ENCODE assay signal across 34 cellular contexts in the genomic region with DNA sequence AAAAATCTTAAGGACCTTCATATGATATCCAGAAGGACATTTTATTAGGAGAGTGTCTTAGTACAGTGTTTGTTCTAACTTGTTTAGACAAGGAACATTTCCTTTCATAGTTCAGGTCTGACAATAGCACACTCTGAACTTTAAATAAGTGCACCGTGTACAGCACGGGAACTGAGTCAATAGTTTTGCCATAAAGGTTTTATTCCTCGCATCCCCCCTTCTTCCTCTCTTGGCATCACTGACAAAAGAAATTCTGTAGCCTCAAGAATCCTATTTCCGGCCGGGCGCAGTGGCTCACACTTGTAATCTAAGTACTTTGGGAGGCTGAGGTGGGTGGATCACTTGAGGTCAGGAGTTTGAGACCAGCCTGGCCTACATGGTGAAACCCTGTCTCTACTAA. TPM values are rescaled to one million over a fixed set of nuclear protein-coding genes. Genes with fewer than 3 reads are reported as not detected.
DNase-seq lines count a peak whose midpoint lies in the region; ATAC-seq, FAIRE-seq and TF ChIP-seq lines count a peak whose summit lies in the region.
"Had no signal": no experiment of that assay in that cellular context is flagged by ENCODE, and none has a peak within 500 bp of the region (broad histone marks: within the 10 kb centered on the region; RNA-seq: fewer than 3 reads in every experiment).

No MANE protein-coding gene starts in this region.

- no peaks in the 10 kb centered on the region for H3K4me1 Mint-ChIP-seq in activated CD8-positive, alpha-beta memory T cell treated with anti-CD3 and anti-CD28 coated beads, Interleukin-2, amount 10 ng/mL, durations not matched to agents 7 days and 5 days
- H3K4me1 Mint-ChIP-seq: activated CD4-positive, alpha-beta T cell treated with anti-CD3 and anti-CD28 coated beads, Interleukin-2, amount 10 ng/mL, durations not matched to agents 7 days and 5 days; CD8-positive, alpha-beta memory T cell; stimulated activated naive CD8-positive, alpha-beta T cell treated with anti-CD3 and anti-CD28 coated beads, Interleukin-15, amount 100 ng/mL, for 72 hours had no signal

- H3K4me3 Mint-ChIP-seq in activated CD8-positive, alpha-beta memory T cell treated with anti-CD3 and anti-CD28 coated beads, Interleukin-2, amount 10 ng/mL, durations not matched to agents 7 days and 5 days = no peak overlapping the region
- H3K4me3 Mint-ChIP-seq: activated CD4-positive, alpha-beta T cell treated with anti-CD3 and anti-CD28 coated beads, Interleukin-2, amount 10 ng/mL, durations not matched to agents 7 days and 5 days; activated T-cell treated with anti-CD3 and anti-CD28 coated beads, Interleukin-2, amount 50 U/mL, for 4 hours; brain; CD8-positive, alpha-beta memory T cell; effector memory CD8-positive, alpha-beta T cell; GM23338; HFFc6; stimulated activated naive CD8-positive, alpha-beta T cell treated with anti-CD3 and anti-CD28 coated beads, Interleukin-15, amount 100 ng/mL, for 72 hours; WTC11 had no signal

- H3K4me2 ChIP-seq in keratinocyte (ENCODE audit: control insufficient read depth, extremely low read depth, insufficient read depth, low read depth, low read length) = peak overlapping the region; percentile 37
- H3K4me2 ChIP-seq: GM23338, PC-9 had no signal

- WGBS in heart left ventricle, 4 donors = 67 to 86% (median 75%) methylated on average over 6 of the region's 6 CpGs
- 48 to 50% methylated on average over 6 of the region's 6 CpGs for WGBS in transverse colon (ENCODE audit: low coverage in 1 of 2), 2 donors

- no peaks in the 10 kb centered on the region for H4K20me1 ChIP-seq in keratinocyte (ENCODE audit: control insufficient read depth, extremely low read depth, insufficient read depth, low read length)

- no peaks in the 10 kb centered on the region for H3K9me3 ChIP-seq in heart left ventricle
- no peaks in the 10 kb centered on the region for H3K9me3 ChIP-seq in keratinocyte (ENCODE audit: control insufficient read depth, low read depth, low read length)
- H3K9me3 ChIP-seq in transverse colon = no peaks in the 10 kb centered on the region
- H3K9me3 ChIP-seq: adrenal gland had no signal

- peaks cover 0 to 49% (median 13%) of the 10 kb centered on the region in 12 donors for H3K4me1 ChIP-seq in heart left ventricle
- peaks cover 66% of the 10 kb centered on the region for H3K4me1 ChIP-seq in keratinocyte (ENCODE audit: control insufficient read depth, extremely low read depth, insufficient read depth, low read length)
- peaks cover 20 to 53% (median 32%) of the 10 kb centered on the region in 4 donors for H3K4me1 ChIP-seq in transverse colon

- no peaks in the 10 kb centered on the region for H3K36me3 ChIP-seq in heart left ventricle
- H3K36me3 ChIP-seq in keratinocyte (ENCODE audit: control insufficient read depth in 2 of 2, extremely low read depth in 1 of 2, insufficient read depth in 2 of 2, low read length in 2 of 2) = peaks cover 0 to 2% of the 10 kb centered on the region in 2 experiments
- no peaks in the 10 kb centered on the region for H3K36me3 ChIP-seq in transverse colon
- H3K36me3 ChIP-seq: adrenal gland had no signal

- H3K27ac ChIP-seq in heart left ventricle (peak overlapping the region; percentile 2 to 75 (median 41)), coronary artery (no peak overlapping the region), keratinocyte (ENCODE audit: control insufficient read depth, insufficient read depth, low read length) (peak overlapping the region; percentile 32), transverse colon (peak overlapping the region; percentile 30 to 68 (median 49))
- H3K27ac ChIP-seq: adrenal gland, PC-9 had no signal

- TF ChIP-seq POLR2A in heart left ventricle (IDR thresholded peaks at IDR 0.05) (no peak), transverse colon (IDR thresholded peaks at IDR 0.05) (no peak)

- peak; percentile 77 for FAIRE-seq in keratinocyte (lab: Jason Lieb, UNC)
- FAIRE-seq: A204.1, GM12878, small intestine had no signal

- H3K9me1 ChIP-seq in keratinocyte (ENCODE audit: control insufficient read depth, extremely low read depth, insufficient read depth, low read length) = no peaks in the 10 kb centered on the region

- no peaks in the 10 kb centered on the region for H3K36me3 Mint-ChIP-seq in activated CD8-positive, alpha-beta memory T cell treated with anti-CD3 and anti-CD28 coated beads, Interleukin-2, amount 10 ng/mL, durations not matched to agents 7 days and 5 days
- H3K36me3 Mint-ChIP-seq: brain; CD8-positive, alpha-beta memory T cell; WTC11 had no signal

- intact Hi-C loops in heart left ventricle (cut with DNase I) (no loop called here), cardiac septum (cut with DNase I) (no loop called here), transverse colon (cut with DNase I; ENCODE audit: low total_unique reads) (no loop called here)

- no peak for TF ChIP-seq CTCF in heart left ventricle (IDR thresholded peaks at IDR 0.05)
- TF ChIP-seq CTCF in coronary artery (IDR thresholded peaks at IDR 0.05) = no peak
- TF ChIP-seq CTCF in keratinocyte (optimal IDR thresholded peaks at IDR 0.05 in 1 of 3, IDR thresholded peaks at IDR 0.05 in 1 of 3, conservative IDR thresholded peaks at IDR 0.05 in 1 of 3; ENCODE audit: extremely low read depth in 1 of 3, insufficient read depth in 2 of 3, low read length in 3 of 3) = no peak
- TF ChIP-seq CTCF in transverse colon (IDR thresholded peaks at IDR 0.05) = no peak

- H3K9ac ChIP-seq in keratinocyte (ENCODE audit: control insufficient read depth, extremely low read depth, insufficient read depth, low read length) = peak overlapping the region; percentile 4

- peak; percentile 14 to 64 (median 38) for ATAC-seq in heart left ventricle
- ATAC-seq in activated CD8-positive, alpha-beta memory T cell treated with anti-CD3 and anti-CD28 coated beads, Interleukin-2, amount 10 ng/mL, durations not matched to agents 7 days and 5 days = no peak
- ATAC-seq: activated T-cell treated with anti-CD3 and anti-CD28 coated beads, Interleukin-2, amount 50 U/mL, for 4 hours; effector memory CD8-positive, alpha-beta T cell; GM12878; GM23338; stimulated activated naive CD8-positive, alpha-beta T cell treated with anti-CD3 and anti-CD28 coated beads, Interleukin-15, amount 100 ng/mL, for 72 hours; WTC11 had no signal

- peaks cover 31% of the 10 kb centered on the region for H3K79me2 ChIP-seq in keratinocyte (ENCODE audit: control insufficient read depth, insufficient read depth, low read length)

- H3K27me3 ChIP-seq in heart left ventricle (no peaks in the 10 kb centered on the region), keratinocyte (ENCODE audit: control insufficient read depth, extremely low read depth, insufficient read depth, low read length) (no peaks in the 10 kb centered on the region), transverse colon (no peaks in the 10 kb centered on the region)
- H3K27me3 ChIP-seq: adrenal gland had no signal

- no peak overlapping the region for H2AFZ ChIP-seq in keratinocyte (ENCODE audit: control insufficient read depth, low read length)
- H2AFZ ChIP-seq: GM23338, PC-9 had no signal

- no peaks in the 10 kb centered on the region for H3K9me3 Mint-ChIP-seq in activated CD8-positive, alpha-beta memory T cell treated with anti-CD3 and anti-CD28 coated beads, Interleukin-2, amount 10 ng/mL, durations not matched to agents 7 days and 5 days (ENCODE audit: low read depth)
- H3K9me3 Mint-ChIP-seq: activated CD4-positive, alpha-beta T cell treated with anti-CD3 and anti-CD28 coated beads, Interleukin-2, amount 10 ng/mL, durations not matched to agents 7 days and 5 days; activated T-cell treated with anti-CD3 and anti-CD28 coated beads, Interleukin-2, amount 50 U/mL, for 4 hours; brain; CD8-positive, alpha-beta memory T cell; effector memory CD8-positive, alpha-beta T cell; GM23338; HFFc6; stimulated activated naive CD8-positive, alpha-beta T cell treated with anti-CD3 and anti-CD28 coated beads, Interleukin-15, amount 100 ng/mL, for 72 hours; WTC11 had no signal

- H3K27me3 Mint-ChIP-seq in activated CD8-positive, alpha-beta memory T cell treated with anti-CD3 and anti-CD28 coated beads, Interleukin-2, amount 10 ng/mL, durations not matched to agents 7 days and 5 days = peaks cover 4% of the 10 kb centered on the region
- H3K27me3 Mint-ChIP-seq: effector memory CD8-positive, alpha-beta T cell; stimulated activated naive CD8-positive, alpha-beta T cell treated with anti-CD3 and anti-CD28 coated beads, Interleukin-15, amount 100 ng/mL, for 72 hours had no signal

- in situ Hi-C loops in transverse colon (cut with MboI; ENCODE audit: low pct_ligation_motif_present in 1 of 4, low pct_unique_long_range_greater_than_20kb in 1 of 4, low sequenced_read_pairs in 3 of 4) = no loop called here

- no peak overlapping the region for H3K27ac Mint-ChIP-seq in activated CD8-positive, alpha-beta memory T cell treated with anti-CD3 and anti-CD28 coated beads, Interleukin-2, amount 10 ng/mL, durations not matched to agents 7 days and 5 days
- H3K27ac Mint-ChIP-seq: activated CD4-positive, alpha-beta T cell treated with anti-CD3 and anti-CD28 coated beads, Interleukin-2, amount 10 ng/mL, durations not matched to agents 7 days and 5 days; brain; CD8-positive, alpha-beta memory T cell; GM23338; HFFc6; stimulated activated naive CD8-positive, alpha-beta T cell treated with anti-CD3 and anti-CD28 coated beads, Interleukin-15, amount 100 ng/mL, for 72 hours; WTC11 had no signal

- TF ChIP-seq EP300 in transverse colon (IDR thresholded peaks at IDR 0.05; ENCODE audit: low read depth) = no peak

- H3K4me3 ChIP-seq in heart left ventricle (no peak overlapping the region), coronary artery (no peak overlapping the region), keratinocyte (ENCODE audit: control insufficient read depth in 2 of 3, extremely low read depth in 1 of 3, insufficient read depth in 2 of 3, low read depth in 1 of 3, low read length in 3 of 3) (no peak overlapping the region), transverse colon (no peak overlapping the region)
- H3K4me3 ChIP-seq: adrenal gland, GM12878, GM23338, PC-9 had no signal

- peak in 1 of 5 donors; percentile 49 for DNase-seq in heart left ventricle
- DNase-seq in cardiac septum (ENCODE audit: low spot score) = no peak
- peak; percentile 41 for DNase-seq in coronary artery (ENCODE audit: low spot score)
- DNase-seq in keratinocyte (ENCODE audit: low read depth, low spot score) = no peak
- DNase-seq in transverse colon = no peak
- no peak for DNase-seq in globus pallidus (ENCODE audit: low spot score)
- no peak for DNase-seq in activated CD8-positive, alpha-beta memory T cell treated with anti-CD3 and anti-CD28 coated beads, Interleukin-2, amount 10 ng/mL, durations not matched to agents 7 days and 5 days
- no peak for DNase-seq in HuH-7.5 (ENCODE audit: low spot score)
- DNase-seq: activated CD4-positive, alpha-beta T cell treated with anti-CD3 and anti-CD28 coated beads, Interleukin-2, amount 10 ng/mL, durations not matched to agents 7 days and 5 days; activated naive CD4-positive, alpha-beta T cell; activated T-cell treated with anti-CD3 and anti-CD28 coated beads, Interleukin-2, amount 50 U/mL, for 4 hours; CD8-positive, alpha-beta memory T cell; DMS 273 treated with DMSO at 0.1 percent for 48 hours; effector memory CD8-positive, alpha-beta T cell; EL; HFFc6; Karpas-422; MV-4-11; NCI-H1436 treated with DMSO at 0.1 percent for 48 hours; NCI-H510A treated with DMSO at 0.1 percent for 48 hours; NK-92 treated with Interleukin-12 subunit alpha and Interleukin-12 subunit beta, amount 100 ng/mL, for 24 hours; PC-9; SHP77; small intestine; stimulated activated CD8-positive, alpha-beta memory T cell treated with anti-CD3 and anti-CD28 coated beads, Interleukin-4, amount 100 ng/mL, for 48 hours; stimulated activated naive CD8-positive, alpha-beta T cell treated with anti-CD3 and anti-CD28 coated beads, Interleukin-15, amount 100 ng/mL, for 72 hours; SW 1271; T1000 had no signal

- dilution Hi-C loops in keratinocyte (cut with MboI; ENCODE audit: extremely low pct_ligation_motif_present, low sequenced_read_pairs) = no loop called here

- CTCF ChIA-PET in activated CD8-positive, alpha-beta memory T cell treated with anti-CD3 and anti-CD28 coated beads, Interleukin-2, amount 10 ng/mL, durations not matched to agents 7 days and 5 days (lab: Charles Lee) = no interaction called here

RNA-seq across cellular contexts. Expression of a gene that starts 58.3 kb away (rescaled TPM):
- total RNA-seq in heart left ventricle (1 to 10 TPM; 1.1 to 8.2 (median 2.9) TPM), cardiac septum (2.3 TPM), transverse colon (10 to 100 TPM in 3 of 4 donors, 1 to 10 TPM in 1; 6.4 to 79.3 (median 65.9) TPM)
- polyA plus RNA-seq in heart left ventricle (1 to 10 TPM in 1 of 2 donors, under 1 TPM in 1; 0.69 to 4.0 TPM), keratinocyte (14.8 to 20.0 TPM (median 18.9 TPM) in 3 replicates)
- 18.4 TPM for polyA plus RNA-seq in keratinocyte (2011; ENCODE audit: low read depth)
- polyA plus RNA-seq in keratinocyte (2011; cell fraction: cytosol; rRNA removed) = 11.2 and 16.9 TPM in 2 replicates
- 18.9 and 20.8 TPM in 2 replicates for polyA plus RNA-seq in keratinocyte (2011; cell fraction: nucleus; rRNA removed)
- polyA plus RNA-seq in keratinocyte (2012; ENCODE audit: low replicate concordance) = 9.0 and 14.8 TPM in 2 replicates
- 13.6 to 31.9 TPM (median 21.9 TPM) in 3 replicates for polyA minus RNA-seq in keratinocyte
- polyA minus RNA-seq in keratinocyte (2011; cell fraction: cytosol; rRNA and poly(A)+ RNA removed) = 10.6 TPM
- 16.7 and 35.9 TPM in 2 replicates for polyA minus RNA-seq in keratinocyte (2011; cell fraction: nucleus; rRNA and poly(A)+ RNA removed)
- under 1 TPM; 0.29 to 0.33 TPM for total RNA-seq in activated CD8-positive, alpha-beta memory T cell treated with anti-CD3 and anti-CD28 coated beads, Interleukin-2, amount 10 ng/mL, durations not matched to agents 7 days and 5 days
- total RNA-seq: HFFc6 had no signal

Comparison
In these comparisons a context has a peak if more than half of its experiments do, and no peak if none do; other contexts are left out.
1. H3K27ac ChIP-seq: peak in heart left ventricle (12 of 12), keratinocyte (single experiment) and transverse colon (4 of 4); none in coronary artery (0 of 2).